In genomic region chr5:36393656-36394438, GRCh38 we compare ENCODE assay signal across 2 cellular contexts.
TF ChIP-seq lines count a peak whose summit lies in the region.

No MANE protein-coding gene starts in this region.

TF ChIP-seq in HepG2, 621 proteins besides CTCF, POLR2A, EP300 and RAD21:
- TF ChIP-seq ZFP37 (CRISPR knock-in tag; IDR thresholded peaks at IDR 0.05; ENCODE audit: borderline replicate concordance) (no peak), THAP11 (CRISPR knock-in tag; IDR thresholded peaks at IDR 0.05) (no peak), JUND (CRISPR knock-in tag; IDR thresholded peaks at IDR 0.05) (no peak), ZNF329 (CRISPR knock-in tag; IDR thresholded peaks at IDR 0.05; ENCODE audit: low read depth) (no peak), RAD51 (IDR thresholded peaks at IDR 0.05; ENCODE audit: borderline replicate concordance) (peak; percentile 11; the same call in 1 of the 2 replicates), RORA (CRISPR knock-in tag; IDR thresholded peaks at IDR 0.05) (no peak), HOXA9 (CRISPR knock-in tag; IDR thresholded peaks at IDR 0.05; ENCODE audit: borderline replicate concordance) (no peak), LBX2 (CRISPR knock-in tag; IDR thresholded peaks at IDR 0.05; ENCODE audit: borderline replicate concordance) (no peak), HINFP (CRISPR knock-in tag; IDR thresholded peaks at IDR 0.05; ENCODE audit: low read depth) (no peak), NFYB (CRISPR knock-in tag; IDR thresholded peaks at IDR 0.05) (peak; percentile 42; the same call in 1 of the 2 replicates), ZMAT3 (CRISPR knock-in tag; conservative IDR thresholded peaks at IDR 0.05) (no peak)

TF ChIP-seq in WTC11, 78 proteins besides CTCF, POLR2A, EP300 and RAD21:
- no peak for TF ChIP-seq ZNF138 (CRISPR knock-in tag; conservative IDR thresholded peaks at IDR 0.05)
- no peak for TF ChIP-seq EMX1 (CRISPR knock-in tag; IDR thresholded peaks at IDR 0.05)
- TF ChIP-seq USF2 (CRISPR knock-in tag; IDR thresholded peaks at IDR 0.05), result peak; percentile 74
- TF ChIP-seq USF1 (CRISPR knock-in tag; IDR thresholded peaks at IDR 0.05), result peak; percentile 55
- no peak for TF ChIP-seq SP1 (CRISPR knock-in tag; conservative IDR thresholded peaks at IDR 0.05)
- peak; percentile 64 for TF ChIP-seq NFYB (CRISPR knock-in tag; conservative IDR thresholded peaks at IDR 0.05; ENCODE audit: low read depth)
- no peak for TF ChIP-seq NFE2L1 (CRISPR knock-in tag; IDR thresholded peaks at IDR 0.05)
- TF ChIP-seq ZNF232 (CRISPR knock-in tag; IDR thresholded peaks at IDR 0.05), result no peak
